31 cellular contexts compared by ENCODE assay signal in the genomic region with DNA sequence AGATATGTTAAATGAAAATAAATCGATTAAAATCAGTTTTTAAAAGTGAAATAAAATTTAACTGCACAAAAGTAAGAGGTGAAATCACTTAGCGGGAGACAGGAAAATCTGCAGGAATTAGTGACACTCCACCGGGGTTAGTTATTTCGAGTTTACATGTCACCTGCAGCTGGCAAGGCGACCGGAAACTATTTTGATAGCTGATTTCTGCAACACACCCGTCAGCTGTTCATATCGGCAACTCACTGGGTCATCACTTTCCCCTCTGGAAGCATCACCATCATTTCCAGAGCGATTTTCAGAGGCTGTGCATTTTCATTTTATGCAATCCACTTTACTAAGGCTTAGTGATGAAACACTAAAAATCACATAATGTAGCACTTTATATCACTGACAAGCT. TPM values are rescaled to one million over a fixed set of nuclear protein-coding genes. Genes with fewer than 3 reads are reported as not detected.
"Had no signal": no experiment of that assay in that cellular context is flagged by ENCODE, and none has a peak within 500 bp of the region (broad histone marks: within the 10 kb centered on the region; RNA-seq: fewer than 3 reads in every experiment).

No MANE protein-coding gene starts in this region.

- H3K4me1 ChIP-seq: ascending aorta, breast epithelium, colonic mucosa, esophagus muscularis mucosa, gastrocnemius medialis had no signal

- H3K36me3 ChIP-seq: breast epithelium, colonic mucosa had no signal

- H3K27ac ChIP-seq: ascending aorta, breast epithelium, cardiac muscle cell, colonic mucosa, dorsolateral prefrontal cortex, esophagus muscularis mucosa, foreskin keratinocyte, gastrocnemius medialis, heart left ventricle had no signal

- H3K9me3 ChIP-seq: ascending aorta, breast epithelium, colonic mucosa, esophagus muscularis mucosa, gastrocnemius medialis had no signal

- ATAC-seq: activated naive CD4-positive, alpha-beta T cell treated with anti-CD3 and anti-CD28 coated beads, Interleukin-2, amount 50 U/mL, for 72 hours; activated T-cell treated with anti-CD3 and anti-CD28 coated beads, Interleukin-2, amount 50 U/mL, for 72 hours; foreskin keratinocyte; gastrocnemius medialis; heart left ventricle; T-helper 17 cell had no signal

- H3K4me3 ChIP-seq: ascending aorta, breast epithelium, cardiac muscle cell, colonic mucosa, dorsolateral prefrontal cortex, esophagus muscularis mucosa, gastrocnemius medialis, heart left ventricle had no signal

- DNase-seq: activated CD4-positive, alpha-beta memory T cell treated with anti-CD3 and anti-CD28 coated beads, Interleukin-2, amount 10 ng/mL, durations not matched to agents 7 days and 5 days; activated CD4-positive, alpha-beta T cell treated with anti-CD3 and anti-CD28 coated beads for 1 hour; activated CD4-positive, alpha-beta T cell treated with anti-CD3 and anti-CD28 coated beads for 4 hours; activated CD4-positive, alpha-beta T cell treated with anti-CD3 and anti-CD28 coated beads, Interleukin-2, amount 10 ng/mL, durations not matched to agents 7 days and 5 days; activated CD4-positive, alpha-beta T cell treated with anti-CD3 and anti-CD28 coated beads, Interleukin-2, amount 50 U/mL, for 4 hours; activated CD8-positive, alpha-beta memory T cell treated with anti-CD3 and anti-CD28 coated beads, Interleukin-2, amount 50 U/mL, for 48 hours; activated gamma-delta T cell; activated naive CD4-positive, alpha-beta T cell; activated naive CD4-positive, alpha-beta T cell treated with anti-CD3 and anti-CD28 coated beads, Interleukin-2, amount 10 ng/mL, durations not matched to agents 7 days and 5 days; activated naive CD8-positive, alpha-beta T cell treated with anti-CD3 and anti-CD28 coated beads, Interleukin-2, amount 10 ng/mL, durations not matched to agents 7 days and 5 days; activated T-cell treated with anti-CD3 and anti-CD28 coated beads for 4 hours; activated T-cell treated with anti-CD3 and anti-CD28 coated beads, Interleukin-2, amount 50 U/mL, for 24 hours; activated T-cell treated with anti-CD3 and anti-CD28 coated beads, Interleukin-2, amount 50 U/mL, for 72 hours; central memory CD4-positive, alpha-beta T cell; cerebellar nuclear complex; colonic mucosa; dorsolateral prefrontal cortex; effector memory CD4-positive, alpha-beta T cell; erythroblast; foreskin keratinocyte; gastrocnemius medialis; glutamatergic neuron; heart left ventricle; T-helper 1 cell; T-helper 17 cell; T1000 had no signal

- H3K27me3 ChIP-seq: ascending aorta, breast epithelium, cardiac muscle cell, colonic mucosa, dorsolateral prefrontal cortex, esophagus muscularis mucosa, foreskin keratinocyte, heart left ventricle had no signal

RNA-seq across cellular contexts. Expression of gene PXDN, which starts 52.9 kb away (rescaled TPM):
- total RNA-seq: activated CD4-positive, alpha-beta memory T cell treated with anti-CD3 and anti-CD28 coated beads, Interleukin-2, amount 10 ng/mL, durations not matched to agents 7 days and 5 days; T-helper 17 cell had no signal
